ENCODE assay signal across 1 cellular context in the genomic region with DNA sequence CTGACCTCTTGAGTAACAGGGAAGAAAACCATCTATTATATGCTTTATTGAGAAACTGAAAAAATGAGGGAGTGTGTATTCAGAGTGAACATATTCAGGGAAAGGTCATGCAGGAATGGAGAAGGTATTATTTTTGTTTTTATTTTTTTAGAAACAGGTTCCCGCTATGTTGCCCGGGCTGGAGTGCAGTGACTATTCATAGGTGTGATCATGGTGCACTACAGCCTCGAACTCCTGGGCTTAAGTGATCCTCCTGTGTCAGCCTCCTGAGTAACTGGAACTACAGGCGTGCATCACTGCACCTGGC.
TF ChIP-seq lines count a peak whose summit lies in the region.

No MANE protein-coding gene starts in this region.

TF ChIP-seq in endothelial cell of umbilical vein, 7 proteins besides CTCF, POLR2A, EP300 and RAD21:
- TF ChIP-seq POLR2AphosphoS5 (IDR thresholded peaks at IDR 0.05; ENCODE audit: insufficient read depth, low read depth, low read length) (peak; percentile 5), EZH2 (IDR thresholded peaks at IDR 0.05; ENCODE audit: borderline replicate concordance, low read depth, low read length, severe bottlenecking) (no peak)
